In the genomic region with DNA sequence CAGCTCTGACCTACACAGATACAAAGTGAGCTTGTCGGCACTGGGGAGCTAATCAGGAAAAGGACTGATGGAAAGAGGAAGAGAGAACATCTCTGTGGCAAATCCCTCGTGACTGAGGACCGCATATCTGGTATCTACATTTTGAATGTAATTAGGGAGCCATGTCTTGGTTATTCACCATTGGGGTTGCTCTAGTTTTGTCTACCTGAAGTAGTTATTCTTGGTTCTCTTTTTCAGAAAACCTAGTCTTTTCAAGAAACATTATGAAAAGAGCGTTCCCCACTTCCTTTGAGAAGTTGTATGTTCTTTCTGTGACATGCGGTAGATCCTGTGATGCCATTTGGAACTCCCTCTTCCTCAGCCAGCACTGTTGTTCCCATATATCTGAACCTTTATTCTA, we compare ENCODE assay signal across 8 cellular contexts.
A peak's percentile ranks its signal among the peaks of the same experiment; 100 is the strongest.
DNase-seq lines count a peak whose midpoint lies in the region; ATAC-seq lines count a peak whose summit lies in the region.

No MANE protein-coding gene starts in this region.

- peaks cover 84 to 94% (median 93%) of the 10 kb centered on the region in 3 donors for H3K4me1 Mint-ChIP-seq in CD8-positive, alpha-beta memory T cell
- peaks cover 93% of the 10 kb centered on the region for H3K4me1 Mint-ChIP-seq in activated naive CD8-positive, alpha-beta T cell treated with anti-CD3 and anti-CD28 coated beads, Interleukin-2, amount 50 U/mL, for 24 hours

- peak overlapping the region; percentile 37 to 87 (median 72) for H3K27ac Mint-ChIP-seq in CD8-positive, alpha-beta memory T cell
- peak overlapping the region; percentile 90 for H3K27ac Mint-ChIP-seq in activated naive CD8-positive, alpha-beta T cell treated with anti-CD3 and anti-CD28 coated beads, Interleukin-2, amount 50 U/mL, for 24 hours

- no peak overlapping the region for H3K4me3 ChIP-seq in CD8-positive, alpha-beta memory T cell (ENCODE audit: low read length)

- no peak for DNase-seq in CD8-positive, alpha-beta memory T cell
- DNase-seq in activated naive CD8-positive, alpha-beta T cell treated with anti-CD3 and anti-CD28 coated beads, Interleukin-2, amount 50 U/mL, for 24 hours: no peak
- DNase-seq in NCI-H146 (lab: John Stamatoyannopoulos, UW) (no peak), Right ventricle myocardium superior (no peak), A172 (ENCODE audit: low spot score) (no peak), NCI-H1436 (lab: John Stamatoyannopoulos, UW) (no peak)

- no peaks in the 10 kb centered on the region for H3K36me3 ChIP-seq in CD8-positive, alpha-beta memory T cell (ENCODE audit: insufficient read depth, low read length)

- no peaks in the 10 kb centered on the region for H3K9me3 Mint-ChIP-seq in CD8-positive, alpha-beta memory T cell
- no peaks in the 10 kb centered on the region for H3K9me3 Mint-ChIP-seq in activated naive CD8-positive, alpha-beta T cell treated with anti-CD3 and anti-CD28 coated beads, Interleukin-2, amount 50 U/mL, for 24 hours

- peaks cover 83% of the 10 kb centered on the region for H3K4me1 ChIP-seq in CD8-positive, alpha-beta memory T cell (ENCODE audit: insufficient read depth, low read length)

- CTCF ChIA-PET in CD8-positive, alpha-beta memory T cell (lab: Charles Lee): interaction anchor here (1.1 to 2.3 kb wide), 3 partner anchors 11 to 64 kb away, joined by 3 to 6 read pairs (median 5); no protein-coding TSS in a partner anchor

- H3K36me3 Mint-ChIP-seq in CD8-positive, alpha-beta memory T cell: peaks cover 0 to 13% (median 5%) of the 10 kb centered on the region in 3 donors
- peaks cover 57% of the 10 kb centered on the region for H3K36me3 Mint-ChIP-seq in activated naive CD8-positive, alpha-beta T cell treated with anti-CD3 and anti-CD28 coated beads, Interleukin-2, amount 50 U/mL, for 24 hours (ENCODE audit: low read depth)

- intact Hi-C loops in Right ventricle myocardium superior (cut with DNase I): no loop called here

- H3K27me3 Mint-ChIP-seq in CD8-positive, alpha-beta memory T cell: peaks cover 0 to 3% of the 10 kb centered on the region in 2 donors
- no peaks in the 10 kb centered on the region for H3K27me3 Mint-ChIP-seq in activated naive CD8-positive, alpha-beta T cell treated with anti-CD3 and anti-CD28 coated beads, Interleukin-2, amount 50 U/mL, for 24 hours

- H3K27me3 ChIP-seq in CD8-positive, alpha-beta memory T cell (ENCODE audit: insufficient read depth, low read length, poor library complexity, severe bottlenecking): no peaks in the 10 kb centered on the region

- no peaks in the 10 kb centered on the region for H3K9me3 ChIP-seq in CD8-positive, alpha-beta memory T cell (ENCODE audit: low read length)

- H3K27ac ChIP-seq in CD8-positive, alpha-beta memory T cell (ENCODE audit: low read depth, low read length): no peak overlapping the region

- POLR2A ChIA-PET in CD8-positive, alpha-beta memory T cell (lab: Charles Lee): interaction anchor here (1.0 to 1.1 kb wide), 2 partner anchors 11 to 12 kb away, joined by 3 to 4 read pairs; no protein-coding TSS in a partner anchor

- H3K4me3 Mint-ChIP-seq in CD8-positive, alpha-beta memory T cell: peak overlapping the region in 6 of 7 donors; percentile 23 to 56 (median 48)
- H3K4me3 Mint-ChIP-seq in activated naive CD8-positive, alpha-beta T cell treated with anti-CD3 and anti-CD28 coated beads, Interleukin-2, amount 50 U/mL, for 24 hours: peak overlapping the region; percentile 78

- ATAC-seq in GM19397 (IDR thresholded peaks at IDR 0.05; ENCODE audit: unreplicated experiment) (peak; percentile 74), HG03135 (IDR thresholded peaks at IDR 0.05; ENCODE audit: unreplicated experiment) (peak; percentile 84), Right ventricle myocardium superior (ENCODE audit: poor library complexity) (no peak)
- no peak for ATAC-seq in activated naive CD8-positive, alpha-beta T cell treated with anti-CD3 and anti-CD28 coated beads, Interleukin-2, amount 50 U/mL, for 24 hours

Comparison
In these comparisons a context has a peak if more than half of its experiments do, and no peak if none do; other contexts are left out.
1. ATAC-seq: peak in GM19397 (single experiment) and HG03135 (single experiment); none in activated naive CD8-positive, alpha-beta T cell treated with anti-CD3 and anti-CD28 coated beads, Interleukin-2, amount 50 U/mL, for 24 hours (single experiment) and Right ventricle myocardium superior (single experiment).